In the genomic region with DNA sequence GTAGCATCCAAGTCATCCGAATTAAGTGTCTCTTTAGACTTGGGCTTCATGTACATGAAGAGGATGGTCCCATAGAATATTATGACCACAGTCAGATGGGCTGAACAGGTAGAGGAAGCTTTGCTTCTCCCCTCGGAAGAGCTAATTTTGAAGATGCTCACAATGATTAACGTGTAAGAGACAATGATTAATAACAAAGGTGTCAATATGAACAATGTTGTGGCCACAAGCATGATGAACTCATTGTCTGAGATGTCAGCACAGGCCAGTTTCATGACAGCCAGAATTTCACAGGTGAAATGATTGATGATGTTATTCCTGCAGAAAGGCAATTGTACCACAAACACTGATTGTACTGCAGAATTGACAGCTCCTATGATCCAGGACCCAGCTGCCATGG, we compare ENCODE assay signal across 16 cellular contexts.
"Had no signal": no experiment of that assay in that cellular context is flagged by ENCODE, and none has a peak within 500 bp of the region (broad histone marks: within the 10 kb centered on the region; RNA-seq: fewer than 3 reads in every experiment).

No MANE protein-coding gene starts in this region.

- ATAC-seq: activated CD8-positive, alpha-beta T cell treated with anti-CD3 and anti-CD28 coated beads for 36 hours; activated T-helper 17 cell treated with anti-CD3 and anti-CD28 coated beads, Interleukin-2, amount 50 U/mL, for 72 hours; heart right ventricle; left ventricle myocardium superior had no signal

- DNase-seq: activated CD4-positive, alpha-beta T cell treated with anti-CD3 and anti-CD28 coated beads for 48 hours; activated CD4-positive, CD25-positive, alpha-beta regulatory T cell; activated CD8-positive, alpha-beta T cell treated with anti-CD3 and anti-CD28 coated beads for 36 hours; activated naive CD4-positive, alpha-beta T cell; activated naive CD8-positive, alpha-beta T cell treated with anti-CD3 and anti-CD28 coated beads for 36 hours; activated T-cell treated with anti-CD3 and anti-CD28 coated beads, Interleukin-2, amount 50 U/mL, for 1 hour; amniotic stem cell; effector CD8-positive, alpha-beta T cell; heart right ventricle; left ventricle myocardium superior; occipital lobe; posterior cingulate gyrus; spleen; stimulated activated CD4-positive, alpha-beta T cell treated with anti-CD3 and anti-CD28 coated beads, Interleukin-4, amount 100 ng/mL, for 4 hours; upper lobe of left lung had no signal
